In the genomic region with DNA sequence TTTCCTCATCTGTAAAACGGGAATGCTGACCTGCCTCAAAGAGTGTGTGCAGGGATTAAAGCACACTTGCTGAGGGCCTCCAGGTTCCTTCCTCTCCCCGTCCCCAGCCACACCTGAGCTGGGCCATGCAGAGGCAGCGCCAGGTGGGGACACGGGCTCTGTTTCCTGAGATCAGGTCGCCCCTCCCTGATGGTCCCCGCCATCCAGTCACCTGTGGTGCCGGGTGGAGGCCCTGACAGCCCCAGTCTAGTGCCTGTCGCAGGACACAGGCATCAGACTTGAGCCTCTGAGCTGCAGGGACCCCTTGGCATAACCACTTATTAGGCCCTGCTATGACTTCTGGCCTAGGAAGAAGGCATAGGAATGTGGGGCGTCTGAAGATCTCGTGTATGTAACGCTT, we compare ENCODE assay signal across 36 cellular contexts. TPM values are rescaled to one million over a fixed set of nuclear protein-coding genes. Genes with fewer than 3 reads are reported as not detected.
"Had no signal": no experiment of that assay in that cellular context is flagged by ENCODE, and none has a peak within 500 bp of the region (broad histone marks: within the 10 kb centered on the region; RNA-seq: fewer than 3 reads in every experiment).

No MANE protein-coding gene starts in this region.

- H3K4me1 ChIP-seq: ascending aorta, gastroesophageal sphincter, heart right ventricle had no signal

- H3K36me3 Mint-ChIP-seq: activated naive CD4-positive, alpha-beta T cell treated with anti-CD3 and anti-CD28 coated beads, Interleukin-2, amount 50 U/mL, for 24 hours; activated naive CD8-positive, alpha-beta T cell treated with anti-CD3 and anti-CD28 coated beads, Interleukin-2, amount 10 ng/mL, durations not matched to agents 7 days and 5 days; brain had no signal

- H3K9me3 Mint-ChIP-seq: activated CD8-positive, alpha-beta T cell treated with anti-CD3 and anti-CD28 coated beads for 36 hours; activated naive CD4-positive, alpha-beta T cell treated with anti-CD3 and anti-CD28 coated beads, Interleukin-2, amount 50 U/mL, for 24 hours; activated naive CD8-positive, alpha-beta T cell treated with anti-CD3 and anti-CD28 coated beads, Interleukin-2, amount 10 ng/mL, durations not matched to agents 7 days and 5 days; activated T-cell treated with anti-CD3 and anti-CD28 coated beads, Interleukin-2, amount 50 U/mL, for 4 hours; activated T-helper 17 cell treated with anti-CD3 and anti-CD28 coated beads, Interleukin-2, amount 50 U/mL, for 72 hours; brain; effector memory CD8-positive, alpha-beta T cell; T-helper 2 cell treated with Interferon-gamma antibody and Interleukin-4, amounts not matched to agents 5 μg/mL and 100 μg/mL, for 36 hours had no signal

- ATAC-seq: activated CD4-positive, alpha-beta T cell treated with anti-CD3 and anti-CD28 coated beads for 36 hours; activated CD8-positive, alpha-beta T cell treated with anti-CD3 and anti-CD28 coated beads for 36 hours; activated T-cell treated with anti-CD3 and anti-CD28 coated beads, Interleukin-2, amount 50 U/mL, for 4 hours; activated T-helper 17 cell treated with anti-CD3 and anti-CD28 coated beads, Interleukin-2, amount 50 U/mL, for 72 hours; effector memory CD8-positive, alpha-beta T cell; gastroesophageal sphincter; heart right ventricle; T-helper 17 cell had no signal

- H2AFZ ChIP-seq: hepatocyte had no signal

- H3K4me3 ChIP-seq: ascending aorta, esophagus squamous epithelium, gastroesophageal sphincter, heart right ventricle, hepatocyte had no signal

- FAIRE-seq: colon had no signal

- H3K79me2 ChIP-seq: hepatocyte had no signal

- H3K4me3 Mint-ChIP-seq: activated CD4-positive, alpha-beta T cell treated with anti-CD3 and anti-CD28 coated beads for 36 hours; activated CD8-positive, alpha-beta T cell treated with anti-CD3 and anti-CD28 coated beads for 36 hours; activated naive CD4-positive, alpha-beta T cell treated with anti-CD3 and anti-CD28 coated beads, Interleukin-2, amount 50 U/mL, for 24 hours; activated naive CD8-positive, alpha-beta T cell treated with anti-CD3 and anti-CD28 coated beads, Interleukin-2, amount 10 ng/mL, durations not matched to agents 7 days and 5 days; activated T-cell treated with anti-CD3 and anti-CD28 coated beads, Interleukin-2, amount 50 U/mL, for 4 hours; activated T-helper 17 cell treated with anti-CD3 and anti-CD28 coated beads, Interleukin-2, amount 50 U/mL, for 72 hours; brain; effector memory CD8-positive, alpha-beta T cell; T-helper 17 cell; T-helper 2 cell treated with Interferon-gamma antibody and Interleukin-4, amounts not matched to agents 5 μg/mL and 100 μg/mL, for 36 hours had no signal

- H3K4me1 Mint-ChIP-seq: activated CD4-positive, alpha-beta T cell treated with anti-CD3 and anti-CD28 coated beads for 36 hours; activated naive CD4-positive, alpha-beta T cell treated with anti-CD3 and anti-CD28 coated beads, Interleukin-2, amount 50 U/mL, for 24 hours; activated naive CD8-positive, alpha-beta T cell treated with anti-CD3 and anti-CD28 coated beads, Interleukin-2, amount 10 ng/mL, durations not matched to agents 7 days and 5 days; activated T-helper 17 cell treated with anti-CD3 and anti-CD28 coated beads, Interleukin-2, amount 50 U/mL, for 72 hours; brain had no signal

- H3K27me3 Mint-ChIP-seq: activated CD4-positive, alpha-beta T cell treated with anti-CD3 and anti-CD28 coated beads for 36 hours; activated CD8-positive, alpha-beta T cell treated with anti-CD3 and anti-CD28 coated beads for 36 hours; activated naive CD4-positive, alpha-beta T cell treated with anti-CD3 and anti-CD28 coated beads, Interleukin-2, amount 50 U/mL, for 24 hours; activated naive CD8-positive, alpha-beta T cell treated with anti-CD3 and anti-CD28 coated beads, Interleukin-2, amount 10 ng/mL, durations not matched to agents 7 days and 5 days; activated T-helper 17 cell treated with anti-CD3 and anti-CD28 coated beads, Interleukin-2, amount 50 U/mL, for 72 hours; brain; effector memory CD8-positive, alpha-beta T cell; T-helper 17 cell had no signal

- H3K27ac ChIP-seq: ascending aorta, esophagus squamous epithelium, gastroesophageal sphincter, heart right ventricle, hepatocyte had no signal

- H3K27ac Mint-ChIP-seq: activated CD4-positive, alpha-beta T cell treated with anti-CD3 and anti-CD28 coated beads for 36 hours; activated CD8-positive, alpha-beta T cell treated with anti-CD3 and anti-CD28 coated beads for 36 hours; activated naive CD4-positive, alpha-beta T cell treated with anti-CD3 and anti-CD28 coated beads, Interleukin-2, amount 50 U/mL, for 24 hours; activated naive CD8-positive, alpha-beta T cell treated with anti-CD3 and anti-CD28 coated beads, Interleukin-2, amount 10 ng/mL, durations not matched to agents 7 days and 5 days; activated T-helper 17 cell treated with anti-CD3 and anti-CD28 coated beads, Interleukin-2, amount 50 U/mL, for 72 hours; brain; effector memory CD8-positive, alpha-beta T cell; T-helper 17 cell; T-helper 2 cell treated with Interferon-gamma antibody and Interleukin-4, amounts not matched to agents 5 μg/mL and 100 μg/mL, for 36 hours had no signal

- H3K9me3 ChIP-seq: ascending aorta, esophagus squamous epithelium, gastroesophageal sphincter, heart right ventricle had no signal

- H3K27me3 ChIP-seq: ascending aorta, esophagus squamous epithelium, gastroesophageal sphincter, heart right ventricle, hepatocyte had no signal

- DNase-seq: activated CD4-positive, alpha-beta T cell treated with anti-CD3 and anti-CD28 coated beads for 36 hours; activated CD4-positive, alpha-beta T cell treated with anti-CD3 and anti-CD28 coated beads, Interleukin-2, amount 50 U/mL, for 1 hour; activated CD4-positive, alpha-beta T cell treated with anti-CD3 and anti-CD28 coated beads, Interleukin-2, amount 50 U/mL, for 48 hours; activated CD4-positive, CD25-positive, alpha-beta regulatory T cell; activated CD4-positive, CD25-positive, alpha-beta regulatory T cell treated with anti-CD3 and anti-CD28 coated beads, Interleukin-2, amount 50 U/mL, for 72 hours; activated CD8-positive, alpha-beta memory T cell treated with anti-CD3 and anti-CD28 coated beads for 24 hours; activated CD8-positive, alpha-beta T cell treated with anti-CD3 and anti-CD28 coated beads for 36 hours; activated effector memory CD4-positive, alpha-beta T cell treated with Interleukin-2 at 50 U/mL for 16 hours; activated gamma-delta T cell treated with Interleukin-2 at 50 U/mL for 16 hours; activated naive CD4-positive, alpha-beta T cell treated with Interleukin-2 at 50 U/mL for 16 hours; activated naive CD8-positive, alpha-beta T cell treated with anti-CD3 and anti-CD28 coated beads, Interleukin-2, amount 10 ng/mL, durations not matched to agents 7 days and 5 days; activated T-cell treated with anti-CD3 and anti-CD28 coated beads, Interleukin-2, amount 50 U/mL, for 4 hours; caudate nucleus; cortex of kidney; dermis blood vessel endothelial cell; effector CD4-positive, alpha-beta T cell; effector memory CD8-positive, alpha-beta T cell; erythroblast; esophagus squamous epithelium; foreskin melanocyte; heart right ventricle; T-helper 1 cell; T-helper 17 cell; T1000 had no signal

- H3K4me2 ChIP-seq: hepatocyte had no signal

RNA-seq across cellular contexts. Expression of gene CHGA, which starts 12.5 kb away (rescaled TPM):
- total RNA-seq: activated CD4-positive, alpha-beta T cell treated with anti-CD3 and anti-CD28 coated beads for 36 hours; activated CD8-positive, alpha-beta T cell treated with anti-CD3 and anti-CD28 coated beads for 36 hours; activated naive CD8-positive, alpha-beta T cell treated with anti-CD3 and anti-CD28 coated beads, Interleukin-2, amount 10 ng/mL, durations not matched to agents 7 days and 5 days; activated T-helper 17 cell treated with anti-CD3 and anti-CD28 coated beads, Interleukin-2, amount 50 U/mL, for 72 hours; bronchial epithelial cell; chondrocyte; fibroblast of lung; fibroblast of villous mesenchyme; heart right ventricle; T-helper 17 cell had no signal
- polyA plus RNA-seq: fibroblast of lung had no signal
